Comparison of ENCODE assay signal across 33 cellular contexts in the genomic region with DNA sequence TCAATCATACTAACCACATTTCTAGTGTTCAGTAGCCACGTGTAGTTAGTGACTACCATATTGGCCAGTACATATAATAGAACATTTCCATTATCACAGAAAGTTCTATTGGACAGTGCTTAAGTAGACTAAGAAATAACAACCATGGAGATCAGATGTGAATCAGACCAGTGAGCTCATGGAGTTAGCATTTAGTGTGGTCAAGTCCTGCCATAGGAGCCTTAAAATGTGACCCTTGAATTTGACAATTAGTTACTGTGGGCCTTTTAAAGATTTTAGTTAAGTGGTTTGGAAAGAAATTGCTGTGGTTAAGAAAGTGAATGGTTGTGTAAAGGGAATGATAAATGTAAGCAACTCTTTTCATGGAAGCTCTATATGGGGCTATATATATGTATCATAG.
A peak's percentile ranks its signal among the peaks of the same experiment; 100 is the strongest.
DNase-seq lines count a peak whose midpoint lies in the region; ATAC-seq and TF ChIP-seq lines count a peak whose summit lies in the region.
"Had no signal": no experiment of that assay in that cellular context is flagged by ENCODE, and none has a peak within 500 bp of the region (broad histone marks: within the 10 kb centered on the region; RNA-seq: fewer than 3 reads in every experiment).

No MANE protein-coding gene starts in this region.

- H3K4me2 ChIP-seq in IMR-90 (ENCODE audit: low read depth, low read length) (no peak overlapping the region), mesenchymal stem cell (ENCODE audit: low read length, poor library complexity, severe bottlenecking) (no peak overlapping the region)

- H3K4ac ChIP-seq in IMR-90 (ENCODE audit: low read depth, low read length): no peak overlapping the region
- H3K4ac ChIP-seq in mesenchymal stem cell (ENCODE audit: low read depth in 1 of 2, low read length in 2 of 2): no peak overlapping the region

- no peak overlapping the region for H3K4me3 Mint-ChIP-seq in Caco-2 (ENCODE audit: unreplicated experiment)
- no peak overlapping the region for H3K4me3 Mint-ChIP-seq in CD14-positive monocyte
- H3K4me3 Mint-ChIP-seq: activated CD4-positive, alpha-beta T cell treated with anti-CD3 and anti-CD28 coated beads, Interleukin-2, amount 10 ng/mL, durations not matched to agents 24 days and 14 days; activated CD8-positive, alpha-beta memory T cell treated with anti-CD3 and anti-CD28 coated beads, Interleukin-2, amount 10 ng/mL, durations not matched to agents 7 days and 5 days; activated T-helper 1 cell treated with anti-CD3 and anti-CD28 coated beads, Interleukin-12 subunit alpha, Interleukin-12 subunit beta, Interleukin-2, Interleukin-4 antibody, amounts not matched to agents 30 ng/mL and 10 ng/mL and 1 ng/mL, durations not matched to agents 14 hours and 24 hours and 36 hours; CD4-positive, CD25-positive, alpha-beta regulatory T cell; nephron; stimulated activated naive B cell treated with anti-CD40 and anti-IgM and Interleukin-4, amounts not matched to agents 10 μg/mL and 1 μg/mL and 100 μg/mL, for 72 hours; T-helper 1 cell treated with Interleukin-12 subunit alpha and Interleukin-12 subunit beta and Interleukin-4 antibody, amounts not matched to agents 30 μg/mL and 1 μg/mL, for 36 hours had no signal

- WGBS in IMR-90 (ENCODE audit: extremely low coverage in 2 of 2, insufficient read length in 1 of 2), 2 experiments: no CpG with 5 or more reads among the region's 1 CpG
- no CpG with 5 or more reads among the region's 1 CpG for WGBS in mesenchymal stem cell

- H3K27me3 ChIP-seq in Caco-2 (replicated peaks; ENCODE audit: control insufficient read depth, insufficient read depth, low read length) (no peaks in the 10 kb centered on the region), IMR-90 (ENCODE audit: control insufficient read depth, insufficient read depth, low read length) (no peaks in the 10 kb centered on the region), mesenchymal stem cell (ENCODE audit: control insufficient read depth in 1 of 2, insufficient read depth in 1 of 2, low read length in 2 of 2) (no peaks in the 10 kb centered on the region)
- H3K27me3 ChIP-seq: gastrocnemius medialis, pancreas, right atrium auricular region had no signal

- H3K9ac ChIP-seq in IMR-90 (ENCODE audit: low read depth, low read length): no peak overlapping the region
- no peak overlapping the region for H3K9ac ChIP-seq in mesenchymal stem cell (ENCODE audit: low read length)

- no peak overlapping the region for H3K23ac ChIP-seq in IMR-90 (ENCODE audit: low read depth, low read length)
- H3K23ac ChIP-seq in mesenchymal stem cell (ENCODE audit: low read length in 2 of 2): no peak overlapping the region

- H4K91ac ChIP-seq in IMR-90 (ENCODE audit: insufficient read depth, low read depth, low read length) (no peak overlapping the region), mesenchymal stem cell (ENCODE audit: low read length) (no peak overlapping the region)

- BruUV-seq in Caco-2 (replicated peaks; lab: Mats Ljungman, UMichigan) (no TSS peak), IMR-90 (replicated peaks; lab: Mats Ljungman, UMichigan) (no TSS peak)

- in situ Hi-C loops in IMR-90 (cut with MboI; ENCODE audit: low sequenced_read_pairs): no loop called here

- H3K56ac ChIP-seq in IMR-90 (ENCODE audit: extremely low read depth, insufficient read depth, low read length): no peak overlapping the region

- H2AK9ac ChIP-seq in IMR-90 (replicated peaks; ENCODE audit: low read depth, low read length, poor library complexity): no peak overlapping the region

- H4K5ac ChIP-seq in IMR-90 (ENCODE audit: low read depth, low read length): no peak overlapping the region

- H3K4me1 Mint-ChIP-seq in Caco-2 (ENCODE audit: low read depth, unreplicated experiment) (peaks cover 12% of the 10 kb centered on the region), CD14-positive monocyte (peaks cover 9% of the 10 kb centered on the region)
- H3K4me1 Mint-ChIP-seq: nephron had no signal

- no peak overlapping the region for H2BK15ac ChIP-seq in IMR-90 (ENCODE audit: low read depth, low read length)
- no peak overlapping the region for H2BK15ac ChIP-seq in mesenchymal stem cell (ENCODE audit: low read depth, poor library complexity, severe bottlenecking)

- TF ChIP-seq RAD21 in IMR-90 (IDR thresholded peaks at IDR 0.05; ENCODE audit: low read length): no peak

- no peak overlapping the region for H2BK20ac ChIP-seq in IMR-90 (ENCODE audit: low read depth, low read length)

- dilution Hi-C loops in IMR-90 (cut with HindIII; ENCODE audit: low sequenced_read_pairs, unreplicated experiment): no loop called here

- H4K8ac ChIP-seq in IMR-90 (ENCODE audit: low read depth in 2 of 2, low read length in 2 of 2) (no peak overlapping the region), mesenchymal stem cell (ENCODE audit: low read length) (no peak overlapping the region)

- no peaks in the 10 kb centered on the region for H3K9me3 ChIP-seq in Caco-2
- H3K9me3 ChIP-seq in IMR-90 (ENCODE audit: control insufficient read depth, insufficient read depth, low read length): no peaks in the 10 kb centered on the region
- no peaks in the 10 kb centered on the region for H3K9me3 ChIP-seq in mesenchymal stem cell (ENCODE audit: control insufficient read depth, low read length)
- H3K9me3 ChIP-seq: gastrocnemius medialis, pancreas, right atrium auricular region had no signal

- H3K9me3 Mint-ChIP-seq in Caco-2 (ENCODE audit: unreplicated experiment) (no peaks in the 10 kb centered on the region), CD14-positive monocyte (peaks cover 0 to under 1% (median 0%) of the 10 kb centered on the region in 7 donors)
- H3K9me3 Mint-ChIP-seq: activated CD4-positive, alpha-beta T cell treated with anti-CD3 and anti-CD28 coated beads, Interleukin-2, amount 10 ng/mL, durations not matched to agents 24 days and 14 days; activated T-helper 1 cell treated with anti-CD3 and anti-CD28 coated beads, Interleukin-12 subunit alpha, Interleukin-12 subunit beta, Interleukin-2, Interleukin-4 antibody, amounts not matched to agents 30 ng/mL and 10 ng/mL and 1 ng/mL, durations not matched to agents 14 hours and 24 hours and 36 hours; T-helper 1 cell treated with Interleukin-12 subunit alpha and Interleukin-12 subunit beta and Interleukin-4 antibody, amounts not matched to agents 30 μg/mL and 1 μg/mL, for 36 hours had no signal

- H3K4me3 ChIP-seq in Caco-2 (ENCODE audit: low read depth, low read length) (no peak overlapping the region), IMR-90 (ENCODE audit: insufficient read depth, low read depth, low read length) (no peak overlapping the region), cardiac fibroblast (replicated peaks in 1 of 2; ENCODE audit: low read depth in 2 of 2, low read length in 2 of 2) (no peak overlapping the region), mesenchymal stem cell (ENCODE audit: insufficient read depth in 1 of 2, low read depth in 1 of 2, low read length in 2 of 2) (no peak overlapping the region)
- H3K4me3 ChIP-seq: gastrocnemius medialis, pancreas, right atrium auricular region had no signal

- H2BK12ac ChIP-seq in mesenchymal stem cell (ENCODE audit: low read length in 2 of 2): no peak overlapping the region

- no peak for TF ChIP-seq POLR2A in IMR-90 (IDR thresholded peaks at IDR 0.05; ENCODE audit: low read depth, low read length)

- no peak overlapping the region for H2BK120ac ChIP-seq in IMR-90 (ENCODE audit: low read depth, low read length)
- no peak overlapping the region for H2BK120ac ChIP-seq in mesenchymal stem cell (ENCODE audit: low read depth, low read length)

- H3K18ac ChIP-seq in IMR-90 (ENCODE audit: low read depth, low read length) (no peak overlapping the region), mesenchymal stem cell (ENCODE audit: low read depth in 1 of 2, low read length in 2 of 2) (no peak overlapping the region)

- TF ChIP-seq CTCF in Caco-2 (IDR thresholded peaks at IDR 0.05; ENCODE audit: insufficient read depth in 1 of 2, low read depth in 1 of 2, low read length in 1 of 2, severe bottlenecking in 1 of 2, unreplicated experiment in 1 of 2) (no peak), IMR-90 (conservative IDR thresholded peaks at IDR 0.05; ENCODE audit: low read depth, low read length) (no peak), cardiac fibroblast (IDR thresholded peaks at IDR 0.05; ENCODE audit: low read depth, low read length) (no peak), CD14-positive monocyte (IDR thresholded peaks at IDR 0.05) (no peak)

- peaks cover 0 to 6% of the 10 kb centered on the region in 2 experiments; a peak in 1 of 4 replicates for H3K79me1 ChIP-seq in IMR-90 (ENCODE audit: low read depth in 1 of 2, low read length in 2 of 2)
- peaks cover 15% of the 10 kb centered on the region for H3K79me1 ChIP-seq in mesenchymal stem cell (replicated peaks; ENCODE audit: low read length, poor library complexity, severe bottlenecking)

- CTCF ChIA-PET in Caco-2 (lab: Charles Lee): no interaction called here
- CTCF ChIA-PET in IMR-90 (lab: Yijun Ruan, JAX): interaction anchor here (0.6 kb wide), 1 partner anchor 12 kb away, joined by 4 read pairs; no protein-coding TSS in a partner anchor

- H2AK5ac ChIP-seq in IMR-90 (ENCODE audit: low read depth, low read length) (no peak overlapping the region), mesenchymal stem cell (ENCODE audit: low read length, severe bottlenecking) (no peak overlapping the region)

- ATAC-seq in IMR-90 (ENCODE audit: low read depth): peak; percentile 71; the same call in 1 of the 2 replicates
- ATAC-seq: activated CD8-positive, alpha-beta memory T cell treated with anti-CD3 and anti-CD28 coated beads, Interleukin-2, amount 10 ng/mL, durations not matched to agents 7 days and 5 days; gastrocnemius medialis; pancreas; stimulated activated naive B cell treated with anti-CD40 and anti-IgM and Interleukin-4, amounts not matched to agents 10 μg/mL and 1 μg/mL and 100 μg/mL, for 72 hours had no signal

- no peaks in the 10 kb centered on the region for H4K20me1 ChIP-seq in IMR-90 (ENCODE audit: insufficient read depth, low read length)

- DNase-seq in Caco-2: no peak
- peak; percentile 76 for DNase-seq in IMR-90
- DNase-seq in cardiac fibroblast (ENCODE audit: low read depth in 2 of 2): peak; percentile 2 to 45
- peak; percentile 70 for DNase-seq in mesenchymal stem cell
- no peak for DNase-seq in NCI-H510A treated with DMSO at 0.1 percent for 48 hours (lab: John Stamatoyannopoulos, UW)
- DNase-seq in CD1c-positive myeloid dendritic cell (ENCODE audit: extremely low spot score): no peak
- DNase-seq in CD14-positive monocyte (ENCODE audit: low spot score): no peak
- DNase-seq in substantia nigra (lab: John Stamatoyannopoulos, UW): no peak
- DNase-seq: activated CD4-positive, alpha-beta T cell treated with anti-CD3 and anti-CD28 coated beads, Interleukin-2, amount 10 ng/mL, durations not matched to agents 24 days and 14 days; activated CD8-positive, alpha-beta memory T cell treated with anti-CD3 and anti-CD28 coated beads, Interleukin-2, amount 10 ng/mL, durations not matched to agents 7 days and 5 days; activated naive CD4-positive, alpha-beta T cell treated with anti-CD3 and anti-CD28 coated beads, Interleukin-2, amount 50 U/mL, for 16 hours; anterior cingulate cortex; CD4-positive, CD25-positive, alpha-beta regulatory T cell; DMS 273 treated with DMSO at 0.1 percent for 48 hours; effector CD8-positive, alpha-beta T cell; gastrocnemius medialis; GF-D8; GOT3; hippocampal formation; Kasumi-1; NCI-H1048; NCI-H2029; NCI-H226; NCI-H774; pancreas; stimulated activated CD4-positive, alpha-beta T cell treated with anti-CD3 and anti-CD28 coated beads, Interleukin-4, amount 100 ng/mL, for 24 hours; stimulated activated naive B cell treated with anti-CD40 and anti-IgM and Interleukin-4, amounts not matched to agents 10 μg/mL and 1 μg/mL and 100 μg/mL, for 72 hours; WERI-Rb-1 had no signal

- H3K36me3 ChIP-seq in Caco-2 (ENCODE audit: control insufficient read depth, insufficient read depth, low read length): no peaks in the 10 kb centered on the region
- no peaks in the 10 kb centered on the region for H3K36me3 ChIP-seq in IMR-90 (ENCODE audit: control insufficient read depth, insufficient read depth, low read length)
- peaks cover 0 to 7% of the 10 kb centered on the region in 2 experiments for H3K36me3 ChIP-seq in mesenchymal stem cell (ENCODE audit: control insufficient read depth in 1 of 2, insufficient read depth in 2 of 2, low read depth in 1 of 2, low read length in 2 of 2)
- H3K36me3 ChIP-seq: gastrocnemius medialis, pancreas, right atrium auricular region, WERI-Rb-1 had no signal

- H3K4me1 ChIP-seq in Caco-2 (no peaks in the 10 kb centered on the region), IMR-90 (ENCODE audit: control insufficient read depth, insufficient read depth, low read length) (peaks cover 3% of the 10 kb centered on the region; the same call in 1 of the 2 replicates), mesenchymal stem cell (ENCODE audit: control insufficient read depth, insufficient read depth, low read depth, low read length) (peaks cover 3% of the 10 kb centered on the region)
- H3K4me1 ChIP-seq: pancreas, right atrium auricular region had no signal

- H3K27me3 Mint-ChIP-seq in Caco-2 (ENCODE audit: insufficient read depth, unreplicated experiment) (no peaks in the 10 kb centered on the region), CD14-positive monocyte (ENCODE audit: low read depth in 3 of 3) (peaks cover 0 to 2% (median 0%) of the 10 kb centered on the region in 3 donors)
- H3K27me3 Mint-ChIP-seq: activated CD4-positive, alpha-beta T cell treated with anti-CD3 and anti-CD28 coated beads, Interleukin-2, amount 10 ng/mL, durations not matched to agents 24 days and 14 days; activated CD8-positive, alpha-beta memory T cell treated with anti-CD3 and anti-CD28 coated beads, Interleukin-2, amount 10 ng/mL, durations not matched to agents 7 days and 5 days; CD4-positive, CD25-positive, alpha-beta regulatory T cell; stimulated activated naive B cell treated with anti-CD40 and anti-IgM and Interleukin-4, amounts not matched to agents 10 μg/mL and 1 μg/mL and 100 μg/mL, for 72 hours had no signal

- POLR2A ChIA-PET in Caco-2 (lab: Charles Lee) (no interaction called here), IMR-90 (lab: Charles Lee; ENCODE audit: unreplicated experiment) (no interaction called here)

- H2BK5ac ChIP-seq in IMR-90 (ENCODE audit: low read depth, low read length, poor library complexity, severe bottlenecking) (no peak overlapping the region), mesenchymal stem cell (ENCODE audit: low read depth, low read length, poor library complexity, severe bottlenecking) (no peak overlapping the region)

- H3K27ac Mint-ChIP-seq in Caco-2 (ENCODE audit: unreplicated experiment): peak overlapping the region; percentile 1
- H3K27ac Mint-ChIP-seq in CD14-positive monocyte: no peak overlapping the region
- H3K27ac Mint-ChIP-seq: activated CD4-positive, alpha-beta T cell treated with anti-CD3 and anti-CD28 coated beads, Interleukin-2, amount 10 ng/mL, durations not matched to agents 24 days and 14 days; activated CD8-positive, alpha-beta memory T cell treated with anti-CD3 and anti-CD28 coated beads, Interleukin-2, amount 10 ng/mL, durations not matched to agents 7 days and 5 days; activated T-helper 1 cell treated with anti-CD3 and anti-CD28 coated beads, Interleukin-12 subunit alpha, Interleukin-12 subunit beta, Interleukin-2, Interleukin-4 antibody, amounts not matched to agents 30 ng/mL and 10 ng/mL and 1 ng/mL, durations not matched to agents 14 hours and 24 hours and 36 hours; nephron; stimulated activated naive B cell treated with anti-CD40 and anti-IgM and Interleukin-4, amounts not matched to agents 10 μg/mL and 1 μg/mL and 100 μg/mL, for 72 hours; T-helper 1 cell treated with Interleukin-12 subunit alpha and Interleukin-12 subunit beta and Interleukin-4 antibody, amounts not matched to agents 30 μg/mL and 1 μg/mL, for 36 hours had no signal

- H3K9me1 ChIP-seq in IMR-90 (ENCODE audit: insufficient read depth, low read length): 0 out of 2 replicates have a peak, but pooled peaks cover 2% of the 10 kb centered on the region

- H3K14ac ChIP-seq in IMR-90 (replicated peaks; ENCODE audit: low read depth, low read length) (no peak overlapping the region), mesenchymal stem cell (ENCODE audit: low read length in 2 of 2) (no peak overlapping the region)

- intact Hi-C loops in Caco-2 (cut with micrococcal nuclease; ENCODE audit: unreplicated experiment): loop anchor here (5.0 kb wide), 1 partner anchor 188 kb away; no protein-coding TSS in a partner anchor
- intact Hi-C loops in IMR-90 (cut with micrococcal nuclease): loop anchor here (5.0 kb wide), 1 partner anchor 52 kb away; no protein-coding TSS in a partner anchor
- intact Hi-C loops in CD14-positive monocyte (cut with micrococcal nuclease): no loop called here

- no peak overlapping the region for H2AFZ ChIP-seq in IMR-90 (replicated peaks; ENCODE audit: low read length, poor library complexity)
- no peak overlapping the region for H2AFZ ChIP-seq in mesenchymal stem cell (ENCODE audit: low read depth, low read length)

- H3K36me3 Mint-ChIP-seq in Caco-2 (ENCODE audit: insufficient read depth, unreplicated experiment): peaks cover 8% of the 10 kb centered on the region
- H3K36me3 Mint-ChIP-seq in CD14-positive monocyte: peaks cover 11 to 16% of the 10 kb centered on the region in 2 donors

- H3K27ac ChIP-seq in IMR-90 (ENCODE audit: insufficient read depth, low read length) (no peak overlapping the region), mesenchymal stem cell (ENCODE audit: low read length, poor library complexity, severe bottlenecking) (no peak overlapping the region), substantia nigra (ENCODE audit: low read depth, low read length, poor library complexity, severe bottlenecking) (no peak overlapping the region)
- H3K27ac ChIP-seq: gastrocnemius medialis, pancreas, right atrium auricular region, RWPE1, WERI-Rb-1 had no signal

Comparison
In these comparisons a context has a peak if more than half of its experiments do, and no peak if none do; other contexts are left out.
1. DNase-seq: peak in IMR-90 (single experiment), cardiac fibroblast (2 of 2) and mesenchymal stem cell (single experiment); none in Caco-2 (0 of 2), NCI-H510A treated with DMSO at 0.1 percent for 48 hours (single experiment), CD1c-positive myeloid dendritic cell (single experiment), CD14-positive monocyte (single experiment) and substantia nigra (0 of 49).
2. intact Hi-C loops: an anchor here in Caco-2 (5.0 kb wide) and IMR-90 (5.0 kb wide); none called in CD14-positive monocyte.